ENCODE assay signal across 15 cellular contexts in the genomic region with DNA sequence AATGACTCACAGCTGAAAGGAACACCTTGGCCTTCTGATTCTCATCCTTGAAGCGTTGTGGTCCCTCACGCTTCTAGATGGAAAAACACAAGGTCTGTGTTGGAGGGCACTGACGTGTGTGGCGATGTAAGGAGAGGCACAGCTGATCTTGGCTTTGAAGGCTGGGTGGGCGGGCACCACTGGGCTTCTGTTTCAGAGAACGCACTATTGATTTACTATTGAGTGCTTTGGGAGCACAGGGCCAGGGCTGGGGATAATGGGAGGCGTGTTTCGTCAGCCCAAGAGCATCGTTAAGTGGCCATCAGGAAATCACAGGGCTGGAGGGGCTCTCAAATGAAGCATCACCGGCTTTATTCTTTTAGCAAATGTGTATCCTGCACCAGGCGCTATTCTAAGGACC.
DNase-seq lines count a peak whose midpoint lies in the region; ATAC-seq and TF ChIP-seq lines count a peak whose summit lies in the region.
"Had no signal": no experiment of that assay in that cellular context is flagged by ENCODE, and none has a peak within 500 bp of the region (broad histone marks: within the 10 kb centered on the region; RNA-seq: fewer than 3 reads in every experiment).

No MANE protein-coding gene starts in this region.

- DNase-seq in DMS153 treated with DMSO at 0.1 percent for 48 hours (lab: John Stamatoyannopoulos, UW; ENCODE audit: unreplicated experiment) (peak; percentile 54), NCI-H2029 treated with DMSO at 0.1 percent for 48 hours (lab: John Stamatoyannopoulos, UW) (peak; percentile 20), neuronal stem cell (ENCODE audit: low spot score) (no peak), aorta (no peak), ascending aorta (ENCODE audit: low spot score in 2 of 2) (no peak)
- DNase-seq: activated CD4-positive, alpha-beta T cell treated with anti-CD3 and anti-CD28 coated beads for 36 hours; activated T-cell treated with anti-CD3 and anti-CD28 coated beads for 4 hours; NCI-H526; stimulated activated CD4-positive, alpha-beta T cell treated with anti-CD3 and anti-CD28 coated beads, Interleukin-15, amount 100 ng/mL, for 24 hours; T-helper 2 cell had no signal

- ATAC-seq in GM21825 (IDR thresholded peaks at IDR 0.05; ENCODE audit: unreplicated experiment) = no peak
- no peak for ATAC-seq in GM21576 (IDR thresholded peaks at IDR 0.05; ENCODE audit: unreplicated experiment)
- ATAC-seq in aorta (ENCODE audit: low FRiP score) = no peak
- ATAC-seq: activated CD4-positive, alpha-beta T cell treated with anti-CD3 and anti-CD28 coated beads for 36 hours; mucosa of descending colon had no signal

- H3K4ac ChIP-seq in neuronal stem cell (ENCODE audit: low read length) = no peak overlapping the region

- no peak overlapping the region for H4K8ac ChIP-seq in neuronal stem cell (ENCODE audit: low read depth, low read length)

- WGBS in neuronal stem cell (ENCODE audit: extremely low coverage in 2 of 2, insufficient read length in 2 of 2, insufficient replicate concordance in 1 of 2), 2 donors = no CpG with 5 or more reads among the region's 11 CpGs
- 97 to 98% methylated on average over 11 of the region's 11 CpGs for WGBS in aorta, 2 donors

- no peak overlapping the region for H2BK12ac ChIP-seq in neuronal stem cell (ENCODE audit: low read length)

- no peak overlapping the region for H3K4me2 ChIP-seq in neuronal stem cell (ENCODE audit: insufficient read depth, low read length, poor library complexity, severe bottlenecking)

- intact Hi-C loops in aorta (cut with DNase I) (no loop called here), ascending aorta (cut with DNase I) (no loop called here)

- no peak overlapping the region for H4K91ac ChIP-seq in neuronal stem cell (ENCODE audit: low read depth, low read length, poor library complexity)

- no peak overlapping the region for H3K23ac ChIP-seq in neuronal stem cell (ENCODE audit: low read depth, low read length, poor library complexity)

- no peak overlapping the region for H3K18ac ChIP-seq in neuronal stem cell (ENCODE audit: low read length)

- no peak overlapping the region for H2BK120ac ChIP-seq in neuronal stem cell (ENCODE audit: low read depth, low read length)

- no peak overlapping the region for H2AK5ac ChIP-seq in neuronal stem cell (ENCODE audit: low read depth, low read length)

- H3K9me3 ChIP-seq in neuronal stem cell (replicated peaks in 1 of 2; ENCODE audit: control insufficient read depth in 2 of 2, insufficient read depth in 1 of 2, low read depth in 1 of 2, low read length in 2 of 2) = peaks cover 0 to 3% of the 10 kb centered on the region in 2 donors
- H3K9me3 ChIP-seq in aorta (ENCODE audit: control insufficient read depth, low read length) = no peaks in the 10 kb centered on the region
- no peaks in the 10 kb centered on the region for H3K9me3 ChIP-seq in ascending aorta
- H3K9me3 ChIP-seq: mucosa of descending colon, thoracic aorta had no signal

- no peak for TF ChIP-seq CTCF in ascending aorta (IDR thresholded peaks at IDR 0.05)

- H3K4me3 ChIP-seq in neuronal stem cell (ENCODE audit: low read length in 2 of 2) (no peak overlapping the region), aorta (ENCODE audit: low read length in 2 of 2) (no peak overlapping the region), ascending aorta (no peak overlapping the region)
- H3K4me3 ChIP-seq: mucosa of descending colon, thoracic aorta had no signal

- H3K27me3 ChIP-seq in neuronal stem cell (ENCODE audit: control insufficient read depth in 3 of 3, insufficient read depth in 3 of 3, low read depth in 1 of 3, low read length in 3 of 3) = no peaks in the 10 kb centered on the region
- H3K27me3 ChIP-seq in aorta (ENCODE audit: control insufficient read depth in 1 of 2, insufficient read depth in 2 of 2, low read length in 1 of 2) = no peaks in the 10 kb centered on the region
- H3K27me3 ChIP-seq in ascending aorta = no peaks in the 10 kb centered on the region

- peaks cover 0 to 19% of the 10 kb centered on the region in 2 donors for H3K4me1 ChIP-seq in neuronal stem cell (ENCODE audit: control insufficient read depth in 2 of 2, insufficient read depth in 1 of 2, low read depth in 1 of 2, low read length in 2 of 2)
- no peaks in the 10 kb centered on the region for H3K4me1 ChIP-seq in aorta (ENCODE audit: control insufficient read depth in 1 of 2, insufficient read depth in 2 of 2, low read length in 2 of 2)
- peaks cover 0 to 2% of the 10 kb centered on the region in 2 donors for H3K4me1 ChIP-seq in ascending aorta

- peak overlapping the region; percentile 50 for H3K9ac ChIP-seq in neuronal stem cell (ENCODE audit: low read depth, low read length, poor library complexity)

- no peak overlapping the region for H2BK5ac ChIP-seq in neuronal stem cell (ENCODE audit: low read length)

- no peak overlapping the region for H3K14ac ChIP-seq in neuronal stem cell (ENCODE audit: low read length)

- peaks cover 7% of the 10 kb centered on the region for H3K79me1 ChIP-seq in neuronal stem cell (ENCODE audit: low read depth, low read length)

- peaks cover 0 to 10% of the 10 kb centered on the region in 2 donors for H3K36me3 ChIP-seq in neuronal stem cell (replicated peaks in 1 of 2; ENCODE audit: control insufficient read depth in 2 of 2, insufficient read depth in 2 of 2, low read length in 2 of 2)
- no peaks in the 10 kb centered on the region for H3K36me3 ChIP-seq in aorta (ENCODE audit: control insufficient read depth in 1 of 2, insufficient read depth in 2 of 2, low read length in 1 of 2)
- no peaks in the 10 kb centered on the region for H3K36me3 ChIP-seq in ascending aorta
- H3K36me3 ChIP-seq: thoracic aorta had no signal

- H2BK15ac ChIP-seq in neuronal stem cell (ENCODE audit: low read length) = no peak overlapping the region

- H3K27ac ChIP-seq in angular gyrus (ENCODE audit: low read depth, low read length) = peak overlapping the region; percentile 51
- H3K27ac ChIP-seq in neuronal stem cell (replicated peaks; ENCODE audit: low read length) = no peak overlapping the region
- H3K27ac ChIP-seq in aorta (ENCODE audit: low read depth in 1 of 2, low read length in 2 of 2) = no peak overlapping the region
- H3K27ac ChIP-seq in ascending aorta = no peak overlapping the region
- H3K27ac ChIP-seq: thoracic aorta had no signal

- H2AFZ ChIP-seq in neuronal stem cell (ENCODE audit: low read length) = no peak overlapping the region

Comparison
In these comparisons a context has a peak if more than half of its experiments do, and no peak if none do; other contexts are left out.
1. DNase-seq: peak in DMS153 treated with DMSO at 0.1 percent for 48 hours (single experiment) and NCI-H2029 treated with DMSO at 0.1 percent for 48 hours (single experiment); none in neuronal stem cell (single experiment), aorta (0 of 2) and ascending aorta (0 of 2).